ENCODE assay signal across 29 cellular contexts in the genomic region with DNA sequence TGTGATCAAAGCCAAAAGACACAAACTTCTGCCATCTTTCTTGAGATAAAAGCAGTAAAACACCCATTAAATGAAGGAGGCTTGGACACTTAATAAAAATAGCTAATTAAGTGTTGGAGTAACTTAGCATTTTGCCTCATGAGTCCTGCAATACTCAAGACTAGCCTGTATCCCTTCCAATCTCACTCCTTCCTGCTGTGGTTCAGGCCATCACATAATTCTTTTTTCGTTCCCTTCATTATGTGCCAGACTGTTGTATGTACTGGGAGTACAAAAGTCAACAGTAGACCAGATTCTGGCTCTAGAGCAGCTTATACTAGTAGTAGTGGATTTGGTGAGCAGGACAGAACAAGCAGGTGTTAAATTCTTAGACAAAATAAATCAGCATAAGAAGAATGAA.
"Had no signal": no experiment of that assay in that cellular context is flagged by ENCODE, and none has a peak within 500 bp of the region (broad histone marks: within the 10 kb centered on the region; RNA-seq: fewer than 3 reads in every experiment).

No MANE protein-coding gene starts in this region.

- H3K4me1 Mint-ChIP-seq: naive thymus-derived CD4-positive, alpha-beta T cell; stimulated activated naive B cell treated with anti-CD40 and anti-IgM and Interleukin-4, amounts not matched to agents 10 μg/mL and 1 μg/mL and 100 μg/mL, for 72 hours had no signal

- H3K4me3 ChIP-seq: heart right ventricle, lung, mucosa of descending colon, pancreas, prostate gland, skin epidermis, stomach, testis, thyroid gland, transverse colon, upper lobe of left lung had no signal

- H3K36me3 Mint-ChIP-seq: naive thymus-derived CD4-positive, alpha-beta T cell; natural killer cell treated with Interleukin-12 subunit alpha and Interleukin-12 subunit beta and Interleukin-15 and Interleukin-18, amount 100 ng/mL, for 72 hours; stimulated activated naive B cell treated with anti-CD40 and anti-IgM and Interleukin-4, amounts not matched to agents 10 μg/mL and 1 μg/mL and 100 μg/mL, for 72 hours had no signal

- H3K27me3 Mint-ChIP-seq: naive thymus-derived CD4-positive, alpha-beta T cell; natural killer cell treated with Interleukin-12 subunit alpha and Interleukin-12 subunit beta and Interleukin-15 and Interleukin-18, amount 100 ng/mL, for 72 hours; stimulated activated naive B cell treated with anti-CD40 and anti-IgM and Interleukin-4, amounts not matched to agents 10 μg/mL and 1 μg/mL and 100 μg/mL, for 72 hours had no signal

- H3K27ac ChIP-seq: heart right ventricle, pancreas, prostate gland, stomach, testis, thyroid gland, transverse colon, upper lobe of left lung had no signal

- H3K27me3 ChIP-seq: heart right ventricle, pancreas, stomach, testis, transverse colon, upper lobe of left lung had no signal

- H3K27ac Mint-ChIP-seq: naive thymus-derived CD4-positive, alpha-beta T cell; natural killer cell treated with Interleukin-12 subunit alpha and Interleukin-12 subunit beta and Interleukin-15 and Interleukin-18, amount 100 ng/mL, for 72 hours; stimulated activated naive B cell treated with anti-CD40 and anti-IgM and Interleukin-4, amounts not matched to agents 10 μg/mL and 1 μg/mL and 100 μg/mL, for 72 hours had no signal

- H3K4me1 ChIP-seq: pancreas, prostate gland, stomach, testis, transverse colon, upper lobe of left lung had no signal

- H3K4me3 Mint-ChIP-seq: naive thymus-derived CD4-positive, alpha-beta T cell; natural killer cell treated with Interleukin-12 subunit alpha and Interleukin-12 subunit beta and Interleukin-15 and Interleukin-18, amount 100 ng/mL, for 72 hours; neural crest cell; stimulated activated naive B cell treated with anti-CD40 and anti-IgM and Interleukin-4, amounts not matched to agents 10 μg/mL and 1 μg/mL and 100 μg/mL, for 72 hours had no signal

- DNase-seq: heart right ventricle; hippocampal formation; kidney glomerular epithelial cell; left cardiac atrium; mesendoderm; midbrain; mucosa of descending colon; naive thymus-derived CD4-positive, alpha-beta T cell; nucleus accumbens; pancreas; posterior cingulate gyrus; retina; right cardiac atrium; stimulated activated CD4-positive, alpha-beta T cell treated with anti-CD3 and anti-CD28 coated beads, Interleukin-12 subunit alpha, Interleukin-12 subunit beta, amount 100 ng/mL, for 4 hours; stimulated activated CD4-positive, alpha-beta T cell treated with anti-CD3 and anti-CD28 coated beads, Interleukin-15, amount 100 ng/mL, for 24 hours; stimulated activated CD4-positive, alpha-beta T cell treated with anti-CD3 and anti-CD28 coated beads, Interleukin-2, amount 100 ng/mL, for 24 hours; stimulated activated CD4-positive, alpha-beta T cell treated with anti-CD3 and anti-CD28 coated beads, Interleukin-4, amount 100 ng/mL, for 1 hour; stimulated activated naive B cell treated with anti-CD40 and anti-IgM and Interleukin-4, amounts not matched to agents 10 μg/mL and 1 μg/mL and 100 μg/mL, for 72 hours; stimulated activated naive CD8-positive, alpha-beta T cell treated with anti-CD3 and anti-CD28 coated beads, Interleukin-15, Interleukin-2, amounts not matched to agents 100 U/mL and 50 U/mL, for 24 hours; stomach; testis; thyroid gland; transverse colon; upper lobe of left lung had no signal

- H3K36me3 ChIP-seq: heart right ventricle, pancreas, prostate gland, stomach, thyroid gland, transverse colon, upper lobe of left lung had no signal

- H3K9me3 Mint-ChIP-seq: natural killer cell treated with Interleukin-12 subunit alpha and Interleukin-12 subunit beta and Interleukin-15 and Interleukin-18, amount 100 ng/mL, for 72 hours; neural crest cell had no signal

- H3K9me3 ChIP-seq: heart right ventricle, mucosa of descending colon, pancreas, prostate gland, stomach, testis, thyroid gland, transverse colon, upper lobe of left lung had no signal
